ENCODE assay signal across 9 cellular contexts in the genomic region with DNA sequence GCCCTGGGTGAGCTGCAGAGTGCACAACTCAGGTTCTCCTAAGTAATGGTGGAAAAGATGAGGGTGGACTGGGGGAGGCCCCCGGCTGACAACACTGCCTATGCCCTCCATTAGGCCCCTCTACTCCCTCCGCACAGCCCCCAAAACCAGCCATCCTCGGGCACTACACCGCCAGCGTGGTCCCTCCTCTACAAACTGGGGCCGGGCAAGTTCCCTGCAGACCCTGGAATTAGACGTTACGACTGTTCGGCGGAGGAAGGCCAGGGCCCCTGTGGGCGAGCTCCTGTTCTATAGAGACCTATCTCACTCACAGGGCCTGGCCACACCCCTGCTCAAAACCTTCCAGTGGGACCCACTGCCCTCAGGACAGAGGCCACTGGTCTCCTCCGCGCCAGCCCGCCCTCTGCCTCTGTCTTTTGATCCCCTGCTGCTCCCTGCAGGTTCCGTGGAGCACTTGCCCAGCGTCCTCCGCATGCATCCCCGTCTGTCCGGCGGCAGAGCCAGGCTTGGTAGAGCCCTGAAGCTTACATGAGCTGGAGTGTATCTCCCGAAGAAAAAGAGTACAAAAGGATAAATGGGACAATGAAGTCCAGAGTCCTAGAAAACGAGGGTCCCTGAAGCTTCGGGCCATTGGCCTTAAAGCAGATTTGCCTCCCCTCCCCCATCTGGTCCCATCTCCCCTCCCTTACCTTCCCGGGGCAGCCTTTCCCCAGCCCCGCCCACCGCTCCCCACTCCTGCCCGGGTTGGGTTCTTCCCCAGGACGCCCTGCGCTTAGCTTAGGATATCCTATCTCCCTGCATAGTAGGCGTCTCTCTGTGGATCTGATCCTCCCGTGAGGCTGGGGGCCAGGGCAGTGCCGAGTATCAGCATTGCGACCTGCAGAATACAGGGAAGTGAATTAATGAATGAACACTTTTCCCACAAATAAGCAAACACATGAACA.
A peak's percentile ranks its signal among the peaks of the same experiment; 100 is the strongest.
DNase-seq lines count a peak whose midpoint lies in the region; ATAC-seq and TF ChIP-seq lines count a peak whose summit lies in the region.
"Had no signal": no experiment of that assay in that cellular context is flagged by ENCODE, and none has a peak within 500 bp of the region (broad histone marks: within the 10 kb centered on the region; RNA-seq: fewer than 3 reads in every experiment).

No MANE protein-coding gene starts in this region.

- H3K4me1 ChIP-seq in GM23338 (ENCODE audit: insufficient read depth) (peaks cover 8% of the 10 kb centered on the region; the same call in 1 of the 2 replicates), iPS-20b (ENCODE audit: insufficient read depth, low read length) (no peaks in the 10 kb centered on the region; the same call in 1 of the 2 replicates)
- H3K4me1 ChIP-seq: lower lobe of right lung had no signal

- ATAC-seq in GM23338 (peak; percentile 70), GM21367 (IDR thresholded peaks at IDR 0.05; ENCODE audit: unreplicated experiment) (no peak), esophagus mucosa (no peak), HG03139 (IDR thresholded peaks at IDR 0.05; ENCODE audit: unreplicated experiment) (no peak), GM18870 (IDR thresholded peaks at IDR 0.05; ENCODE audit: unreplicated experiment) (no peak)
- ATAC-seq in activated CD8-positive, alpha-beta T cell treated with anti-CD3 and anti-CD28 coated beads for 36 hours, result peak; percentile 43

- peaks cover 14% of the 10 kb centered on the region for H3K27me3 Mint-ChIP-seq in GM23338 (ENCODE audit: insufficient read depth, low read depth, poor library complexity)
- peaks cover 10% of the 10 kb centered on the region for H3K27me3 Mint-ChIP-seq in activated CD8-positive, alpha-beta T cell treated with anti-CD3 and anti-CD28 coated beads for 36 hours

- no peaks in the 10 kb centered on the region for H3K79me2 ChIP-seq in GM23338 (replicated peaks; ENCODE audit: insufficient read depth)

- H3K27me3 ChIP-seq in GM23338 (ENCODE audit: insufficient read depth), result no peaks in the 10 kb centered on the region
- H3K27me3 ChIP-seq in iPS-20b (ENCODE audit: insufficient read depth, low read length), result peaks cover 10% of the 10 kb centered on the region; the same call in 1 of the 2 replicates

- no peaks in the 10 kb centered on the region for H3K9me3 ChIP-seq in iPS-20b (ENCODE audit: insufficient read depth, low read depth, low read length)
- H3K9me3 ChIP-seq: lower lobe of right lung had no signal

- CTCF ChIA-PET in activated CD8-positive, alpha-beta T cell treated with anti-CD3 and anti-CD28 coated beads for 36 hours (lab: Charles Lee), result interaction anchor here (0.6 to 6.4 kb wide), 41 partner anchors 9 to 688 kb away, joined by 3 to 86 read pairs (median 4); a partner anchor contains a TSS

- peaks cover 4% of the 10 kb centered on the region; the same call in 2 of the 3 replicates for H3K9me3 Mint-ChIP-seq in GM23338
- no peaks in the 10 kb centered on the region for H3K9me3 Mint-ChIP-seq in activated CD8-positive, alpha-beta T cell treated with anti-CD3 and anti-CD28 coated beads for 36 hours

- H3K27ac Mint-ChIP-seq in GM23338, result no peak overlapping the region
- H3K27ac Mint-ChIP-seq in activated CD8-positive, alpha-beta T cell treated with anti-CD3 and anti-CD28 coated beads for 36 hours, result no peak overlapping the region

- H3K36me3 ChIP-seq in GM23338 (ENCODE audit: insufficient read depth), result no peaks in the 10 kb centered on the region
- no peaks in the 10 kb centered on the region for H3K36me3 ChIP-seq in iPS-20b (ENCODE audit: insufficient read depth, low read depth, low read length)
- H3K36me3 ChIP-seq: lower lobe of right lung had no signal

- no peak overlapping the region for H3K27ac ChIP-seq in GM23338 (ENCODE audit: low read depth)
- no peak overlapping the region for H3K27ac ChIP-seq in iPS-20b (ENCODE audit: low read length)
- H3K27ac ChIP-seq: lower lobe of right lung had no signal

- H3K4me3 Mint-ChIP-seq in GM23338, result peak overlapping the region; percentile 79
- no peak overlapping the region for H3K4me3 Mint-ChIP-seq in activated CD8-positive, alpha-beta T cell treated with anti-CD3 and anti-CD28 coated beads for 36 hours

- peak; percentile 31 to 75 for TF ChIP-seq CTCF in GM23338 (conservative IDR thresholded peaks at IDR 0.05; ENCODE audit: low read depth in 2 of 2)
- TF ChIP-seq CTCF in activated CD8-positive, alpha-beta T cell treated with anti-CD3 and anti-CD28 coated beads for 36 hours (IDR thresholded peaks at IDR 0.05), result no peak

- H4K20me1 ChIP-seq in GM23338 (replicated peaks; ENCODE audit: insufficient read depth), result no peaks in the 10 kb centered on the region

- H3K4me2 ChIP-seq in GM23338, result peak overlapping the region; percentile 80

- H3K4me3 ChIP-seq in GM23338, result peak overlapping the region; percentile 54
- H3K4me3 ChIP-seq in iPS-20b (ENCODE audit: low read length), result peak overlapping the region; percentile 63; the same call in 1 of the 2 replicates
- H3K4me3 ChIP-seq: lower lobe of right lung had no signal

- POLR2A ChIA-PET in activated CD8-positive, alpha-beta T cell treated with anti-CD3 and anti-CD28 coated beads for 36 hours (lab: Charles Lee), result interaction anchor here (1.0 to 1.7 kb wide), 3 partner anchors 17 to 198 kb away, joined by 3 read pairs; no protein-coding TSS in a partner anchor

- peak overlapping the region; percentile 78 for H2AFZ ChIP-seq in GM23338

- H3K9me2 ChIP-seq in GM23338 (ENCODE audit: insufficient read depth), result no peaks in the 10 kb centered on the region

- H3K36me3 Mint-ChIP-seq in GM23338 (ENCODE audit: low read depth), result peaks cover 3% of the 10 kb centered on the region; the same call in 1 of the 3 replicates
- H3K36me3 Mint-ChIP-seq in activated CD8-positive, alpha-beta T cell treated with anti-CD3 and anti-CD28 coated beads for 36 hours (ENCODE audit: low read depth), result no peaks in the 10 kb centered on the region

- peaks cover 27% of the 10 kb centered on the region for H3K4me1 Mint-ChIP-seq in GM23338
- peaks cover 5% of the 10 kb centered on the region for H3K4me1 Mint-ChIP-seq in activated CD8-positive, alpha-beta T cell treated with anti-CD3 and anti-CD28 coated beads for 36 hours (ENCODE audit: low read depth)

- DNase-seq in AG20443 (ENCODE audit: low spot score), result peak; percentile 21
- DNase-seq in GM23338 (ENCODE audit: low spot score), result peak; percentile 75
- no peak for DNase-seq in activated CD8-positive, alpha-beta T cell treated with anti-CD3 and anti-CD28 coated beads for 36 hours

- intact Hi-C loops in activated CD8-positive, alpha-beta T cell treated with anti-CD3 and anti-CD28 coated beads for 36 hours (cut with micrococcal nuclease), result no loop called here

- 0 out of 2 replicates have a peak, but pooled peaks cover 4% of the 10 kb centered on the region for H3F3A ChIP-seq in GM23338 (replicated peaks; ENCODE audit: low read depth)

- H3K9ac ChIP-seq in iPS-20b (ENCODE audit: low read depth, low read length), result peak overlapping the region; percentile 6; the same call in 1 of the 2 replicates

TF ChIP-seq in GM23338, 12 proteins besides CTCF, POLR2A, EP300 and RAD21 (continues in another document):
- TF ChIP-seq ZNF331 (CRISPR knock-in tag; IDR thresholded peaks at IDR 0.05; ENCODE audit: low read depth) (no peak), JUNB (IDR thresholded peaks at IDR 0.05; ENCODE audit: unreplicated experiment) (no peak), NANOG (IDR thresholded peaks at IDR 0.05; ENCODE audit: borderline replicate concordance) (no peak), STAT1 (IDR thresholded peaks at IDR 0.05; ENCODE audit: unreplicated experiment) (no peak), EZH2 (IDR thresholded peaks at IDR 0.05; ENCODE audit: low read depth, unreplicated experiment) (no peak), EZH2phosphoT487 (IDR thresholded peaks at IDR 0.05; ENCODE audit: unreplicated experiment) (no peak), CREB1 (CRISPR knock-in tag; IDR thresholded peaks at IDR 0.05; ENCODE audit: low read depth) (no peak), ZNF114 (CRISPR knock-in tag; IDR thresholded peaks at IDR 0.05) (no peak), POLR2AphosphoS5 (IDR thresholded peaks at IDR 0.05; ENCODE audit: low read depth) (no peak)
- TF ChIP-seq, protein P1, sequence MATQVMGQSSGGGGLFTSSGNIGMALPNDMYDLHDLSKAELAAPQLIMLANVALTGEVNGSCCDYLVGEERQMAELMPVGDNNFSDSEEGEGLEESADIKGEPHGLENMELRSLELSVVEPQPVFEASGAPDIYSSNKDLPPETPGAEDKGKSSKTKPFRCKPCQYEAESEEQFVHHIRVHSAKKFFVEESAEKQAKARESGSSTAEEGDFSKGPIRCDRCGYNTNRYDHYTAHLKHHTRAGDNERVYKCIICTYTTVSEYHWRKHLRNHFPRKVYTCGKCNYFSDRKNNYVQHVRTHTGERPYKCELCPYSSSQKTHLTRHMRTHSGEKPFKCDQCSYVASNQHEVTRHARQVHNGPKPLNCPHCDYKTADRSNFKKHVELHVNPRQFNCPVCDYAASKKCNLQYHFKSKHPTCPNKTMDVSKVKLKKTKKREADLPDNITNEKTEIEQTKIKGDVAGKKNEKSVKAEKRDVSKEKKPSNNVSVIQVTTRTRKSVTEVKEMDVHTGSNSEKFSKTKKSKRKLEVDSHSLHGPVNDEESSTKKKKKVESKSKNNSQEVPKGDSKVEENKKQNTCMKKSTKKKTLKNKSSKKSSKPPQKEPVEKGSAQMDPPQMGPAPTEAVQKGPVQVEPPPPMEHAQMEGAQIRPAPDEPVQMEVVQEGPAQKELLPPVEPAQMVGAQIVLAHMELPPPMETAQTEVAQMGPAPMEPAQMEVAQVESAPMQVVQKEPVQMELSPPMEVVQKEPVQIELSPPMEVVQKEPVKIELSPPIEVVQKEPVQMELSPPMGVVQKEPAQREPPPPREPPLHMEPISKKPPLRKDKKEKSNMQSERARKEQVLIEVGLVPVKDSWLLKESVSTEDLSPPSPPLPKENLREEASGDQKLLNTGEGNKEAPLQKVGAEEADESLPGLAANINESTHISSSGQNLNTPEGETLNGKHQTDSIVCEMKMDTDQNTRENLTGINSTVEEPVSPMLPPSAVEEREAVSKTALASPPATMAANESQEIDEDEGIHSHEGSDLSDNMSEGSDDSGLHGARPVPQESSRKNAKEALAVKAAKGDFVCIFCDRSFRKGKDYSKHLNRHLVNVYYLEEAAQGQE (IDR thresholded peaks at IDR 0.05; ENCODE audit: unreplicated experiment), result no peak
- TF ChIP-seq, protein P2, sequence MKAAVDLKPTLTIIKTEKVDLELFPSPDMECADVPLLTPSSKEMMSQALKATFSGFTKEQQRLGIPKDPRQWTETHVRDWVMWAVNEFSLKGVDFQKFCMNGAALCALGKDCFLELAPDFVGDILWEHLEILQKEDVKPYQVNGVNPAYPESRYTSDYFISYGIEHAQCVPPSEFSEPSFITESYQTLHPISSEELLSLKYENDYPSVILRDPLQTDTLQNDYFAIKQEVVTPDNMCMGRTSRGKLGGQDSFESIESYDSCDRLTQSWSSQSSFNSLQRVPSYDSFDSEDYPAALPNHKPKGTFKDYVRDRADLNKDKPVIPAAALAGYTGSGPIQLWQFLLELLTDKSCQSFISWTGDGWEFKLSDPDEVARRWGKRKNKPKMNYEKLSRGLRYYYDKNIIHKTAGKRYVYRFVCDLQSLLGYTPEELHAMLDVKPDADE (IDR thresholded peaks at IDR 0.05), result no peak

Comparison
In these comparisons a context has a peak if more than half of its experiments do, and no peak if none do; other contexts are left out.
1. ATAC-seq: peak in GM23338 (single experiment) and activated CD8-positive, alpha-beta T cell treated with anti-CD3 and anti-CD28 coated beads for 36 hours (single experiment); none in GM21367 (single experiment), esophagus mucosa (single experiment), HG03139 (single experiment) and GM18870 (single experiment).